1 cellular context compared by ENCODE assay signal in genomic region chr20:62702886-62703852, GRCh38.
A peak's percentile ranks its signal among the peaks of the same experiment; 100 is the strongest.
TF ChIP-seq lines count a peak whose summit lies in the region.

No MANE protein-coding gene starts in this region.

TF ChIP-seq in K562, 482 proteins besides CTCF, POLR2A, EP300 and RAD21 (continued from another document):
- no peak for TF ChIP-seq FOXK2 (conservative IDR thresholded peaks at IDR 0.05 in 1 of 2, IDR thresholded peaks at IDR 0.05 in 1 of 2; ENCODE audit: low read depth in 2 of 2)
- TF ChIP-seq, protein P1, sequence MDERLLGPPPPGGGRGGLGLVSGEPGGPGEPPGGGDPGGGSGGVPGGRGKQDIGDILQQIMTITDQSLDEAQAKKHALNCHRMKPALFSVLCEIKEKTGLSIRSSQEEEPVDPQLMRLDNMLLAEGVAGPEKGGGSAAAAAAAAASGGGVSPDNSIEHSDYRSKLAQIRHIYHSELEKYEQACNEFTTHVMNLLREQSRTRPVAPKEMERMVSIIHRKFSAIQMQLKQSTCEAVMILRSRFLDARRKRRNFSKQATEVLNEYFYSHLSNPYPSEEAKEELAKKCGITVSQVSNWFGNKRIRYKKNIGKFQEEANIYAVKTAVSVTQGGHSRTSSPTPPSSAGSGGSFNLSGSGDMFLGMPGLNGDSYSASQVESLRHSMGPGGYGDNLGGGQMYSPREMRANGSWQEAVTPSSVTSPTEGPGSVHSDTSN (CRISPR knock-in tag; IDR thresholded peaks at IDR 0.05; ENCODE audit: low read depth) = no peak
- TF ChIP-seq, protein P1 (tag; conservative IDR thresholded peaks at IDR 0.05; ENCODE audit: low read depth) = 0 out of 2 replicates have a peak, but pooled peaks have one; percentile 20
- peak; percentile 49 to 67; a peak in 3 of 4 replicates for TF ChIP-seq KDM1A (IDR thresholded peaks at IDR 0.05)
- TF ChIP-seq CBFA2T3 (IDR thresholded peaks at IDR 0.05) = peak; percentile 42
- peak; percentile 68 for TF ChIP-seq JUND (IDR thresholded peaks at IDR 0.05; ENCODE audit: borderline replicate concordance, low read depth, low read length)
- TF ChIP-seq JUND (tag; IDR thresholded peaks at IDR 0.05; ENCODE audit: borderline replicate concordance, low read depth, low read length) = no peak; the same call in 2 of the 3 replicates
- TF ChIP-seq, protein P2, sequence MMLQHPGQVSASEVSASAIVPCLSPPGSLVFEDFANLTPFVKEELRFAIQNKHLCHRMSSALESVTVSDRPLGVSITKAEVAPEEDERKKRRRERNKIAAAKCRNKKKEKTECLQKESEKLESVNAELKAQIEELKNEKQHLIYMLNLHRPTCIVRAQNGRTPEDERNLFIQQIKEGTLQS (IDR thresholded peaks at IDR 0.05) = peak; percentile 33; the same call in 1 of the 2 replicates
- TF ChIP-seq, protein P2 (CRISPR knock-in tag; conservative IDR thresholded peaks at IDR 0.05) = no peak
- peak; percentile 65 for TF ChIP-seq MEIS2 (IDR thresholded peaks at IDR 0.05; ENCODE audit: partially characterized antibody)
